ENCODE assay signal across 1 cellular context in the genomic region with DNA sequence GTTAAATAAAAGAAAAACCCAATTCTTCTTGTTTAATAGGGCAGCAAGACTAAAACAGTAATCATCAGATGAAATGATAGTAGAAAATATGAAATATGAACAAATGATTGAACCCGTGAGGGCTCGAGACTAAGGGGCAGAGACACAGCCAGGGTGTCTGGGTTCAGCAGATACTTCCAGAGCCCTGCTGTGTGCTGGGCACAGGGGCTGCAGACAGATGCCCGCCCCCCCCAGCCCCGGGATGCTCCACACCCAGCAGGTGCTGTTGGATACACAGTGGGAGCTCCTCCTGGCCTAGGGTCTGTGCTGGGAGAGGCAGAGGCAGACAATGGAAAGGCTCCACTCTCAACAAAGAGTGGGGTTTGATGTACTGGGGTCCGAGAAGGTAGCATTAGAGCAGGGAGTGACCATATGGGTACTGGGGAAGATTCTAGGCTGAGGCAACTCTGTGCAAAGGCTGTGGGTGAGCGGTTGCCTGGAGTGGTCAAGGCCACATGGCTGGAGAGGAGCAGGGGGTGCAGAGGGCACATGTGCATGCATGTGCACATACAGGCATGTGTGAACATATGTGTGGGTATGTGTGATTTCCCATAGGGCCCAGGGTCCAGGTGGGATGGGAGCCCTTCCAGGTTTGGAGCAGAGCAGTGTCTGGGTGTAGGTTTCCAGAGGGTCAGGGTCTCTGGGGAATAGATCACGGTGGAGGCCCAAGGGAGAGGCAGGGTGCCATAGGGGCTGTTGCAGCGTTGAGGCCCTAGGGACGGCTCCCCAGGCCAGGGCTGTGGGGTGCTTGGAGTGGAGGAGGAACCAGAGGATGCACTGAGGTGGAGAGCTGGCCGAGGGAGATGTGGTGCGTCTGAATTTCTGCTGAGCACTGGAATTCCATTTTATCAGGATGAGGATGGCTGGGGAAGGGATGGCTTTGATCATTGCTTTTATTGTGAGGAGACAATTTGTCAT.
TF ChIP-seq lines count a peak whose summit lies in the region.

No MANE protein-coding gene starts in this region.

TF ChIP-seq in WTC11, 78 proteins besides CTCF, POLR2A, EP300 and RAD21 (continued from another document):
- TF ChIP-seq, protein P1, sequence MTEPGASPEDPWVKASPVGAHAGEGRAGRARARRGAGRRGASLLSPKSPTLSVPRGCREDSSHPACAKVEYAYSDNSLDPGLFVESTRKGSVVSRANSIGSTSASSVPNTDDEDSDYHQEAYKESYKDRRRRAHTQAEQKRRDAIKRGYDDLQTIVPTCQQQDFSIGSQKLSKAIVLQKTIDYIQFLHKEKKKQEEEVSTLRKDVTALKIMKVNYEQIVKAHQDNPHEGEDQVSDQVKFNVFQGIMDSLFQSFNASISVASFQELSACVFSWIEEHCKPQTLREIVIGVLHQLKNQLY (CRISPR knock-in tag; IDR thresholded peaks at IDR 0.05), result no peak
- no peak for TF ChIP-seq USF2 (CRISPR knock-in tag; IDR thresholded peaks at IDR 0.05)
- no peak for TF ChIP-seq ZNF671 (CRISPR knock-in tag; IDR thresholded peaks at IDR 0.05)
- no peak for TF ChIP-seq ATF2 (CRISPR knock-in tag; IDR thresholded peaks at IDR 0.05; ENCODE audit: borderline replicate concordance, low read depth)
